7 cellular contexts compared by ENCODE assay signal in genomic region chr2:69685321-69686048, GRCh38. TPM values are rescaled to one million over a fixed set of nuclear protein-coding genes. Genes with fewer than 3 reads are reported as not detected.
A peak's percentile ranks its signal among the peaks of the same experiment; 100 is the strongest.
DNase-seq lines count a peak whose midpoint lies in the region; ATAC-seq and TF ChIP-seq lines count a peak whose summit lies in the region.

No MANE protein-coding gene starts in this region.

- H3K27ac ChIP-seq in prostate gland, result peak overlapping the region; percentile 51 to 59

- TF ChIP-seq POLR2A in prostate gland (IDR thresholded peaks at IDR 0.05), result no peak

- TF ChIP-seq CTCF in astrocyte of the spinal cord (IDR thresholded peaks at IDR 0.05; ENCODE audit: low read depth, low read length), result no peak
- no peak for TF ChIP-seq CTCF in prostate gland (IDR thresholded peaks at IDR 0.05)

- intact Hi-C loops in prostate gland (cut with DNase I), result no loop called here

- H3K36me3 ChIP-seq in prostate gland, result no peaks in the 10 kb centered on the region

- in situ Hi-C loops in astrocyte of the spinal cord (cut with HindIII; ENCODE audit: low sequenced_read_pairs), result no loop called here

- DNase-seq in astrocyte of the spinal cord (ENCODE audit: low read depth, low spot score) (peak; percentile 62), prostate gland (ENCODE audit: low spot score) (peak; percentile 47), NCI-H146 (lab: John Stamatoyannopoulos, UW) (no peak), NCI-H1930 (lab: John Stamatoyannopoulos, UW) (no peak)

- WGBS in prostate gland, result 51% methylated on average over 5 of the region's 5 CpGs

- H3K4me1 ChIP-seq in prostate gland (replicated peaks), result peaks cover 4% of the 10 kb centered on the region

- H3K9me3 ChIP-seq in prostate gland, result no peaks in the 10 kb centered on the region

- ATAC-seq in GM18907 (IDR thresholded peaks at IDR 0.05; ENCODE audit: unreplicated experiment) (peak; percentile 90), HG03108 (IDR thresholded peaks at IDR 0.05; ENCODE audit: unreplicated experiment) (peak; percentile 52), HG03039 (IDR thresholded peaks at IDR 0.05; ENCODE audit: unreplicated experiment) (no peak)

- H3K27me3 ChIP-seq in prostate gland (replicated peaks; ENCODE audit: insufficient read depth), result no peaks in the 10 kb centered on the region

- H3K4me3 ChIP-seq in astrocyte of the spinal cord (ENCODE audit: low read depth, low read length), result no peak overlapping the region
- H3K4me3 ChIP-seq in prostate gland, result no peak overlapping the region

RNA-seq across cellular contexts. Expression of gene AAK1, which starts 41.9 kb away (rescaled TPM):
- total RNA-seq in prostate gland, result 10 to 100 TPM; 70.7 to 77.3 TPM

RNA-seq across cellular contexts. Expression of gene ANXA4, which starts 56.4 kb away (rescaled TPM):
- total RNA-seq in prostate gland, result 10 to 100 TPM; 37.7 to 40.1 TPM

Comparison
In these comparisons a context has a peak if more than half of its experiments do, and no peak if none do; other contexts are left out.
1. DNase-seq: peak in astrocyte of the spinal cord (single experiment) and prostate gland (single experiment); none in NCI-H146 (single experiment) and NCI-H1930 (0 of 2).